ENCODE assay signal across 9 cellular contexts in genomic region chr14:23365353-23366162, GRCh38. TPM values are rescaled to one million over a fixed set of nuclear protein-coding genes. Genes with fewer than 3 reads are reported as not detected.
DNase-seq lines count a peak whose midpoint lies in the region; ATAC-seq and TF ChIP-seq lines count a peak whose summit lies in the region.
"Had no signal": no experiment of that assay in that cellular context is flagged by ENCODE, and none has a peak within 500 bp of the region (broad histone marks: within the 10 kb centered on the region; RNA-seq: fewer than 3 reads in every experiment).

No MANE protein-coding gene starts in this region.

- intact Hi-C loops in left ventricle myocardium superior (cut with micrococcal nuclease) = no loop called here

- H2AFZ ChIP-seq in parathyroid adenoma = peak overlapping the region; percentile 95

- H3K9me3 ChIP-seq in parathyroid adenoma (ENCODE audit: control insufficient read depth, low read length) = no peaks in the 10 kb centered on the region

- no peaks in the 10 kb centered on the region for H3K36me3 ChIP-seq in parathyroid adenoma (ENCODE audit: control insufficient read depth, insufficient read depth, low read length)

- peak overlapping the region; percentile 93 for H3K9ac ChIP-seq in parathyroid adenoma

- H3K27ac ChIP-seq in C4-2B (peak overlapping the region; percentile 97), angular gyrus (ENCODE audit: low read depth, low read length) (peak overlapping the region; percentile 90), parathyroid adenoma (peak overlapping the region; percentile 98)

- peak overlapping the region; percentile 11 for H3K4me3 ChIP-seq in parathyroid adenoma (ENCODE audit: low read depth, low read length)

- no peak overlapping the region for H3K4me2 ChIP-seq in parathyroid adenoma (ENCODE audit: low read length)

- DNase-seq in left ventricle myocardium superior (no peak), HCEC 1CT (no peak), cerebellar nuclear complex (lab: John Stamatoyannopoulos, UW) (no peak)

- no peak for TF ChIP-seq CTCF in C4-2B (conservative IDR thresholded peaks at IDR 0.05)
- no peak for TF ChIP-seq CTCF in parathyroid adenoma (IDR thresholded peaks at IDR 0.05)

- H3K27me3 ChIP-seq in parathyroid adenoma (ENCODE audit: control insufficient read depth, insufficient read depth, low read length) = no peaks in the 10 kb centered on the region

- H3K79me2 ChIP-seq in parathyroid adenoma = peaks cover 11% of the 10 kb centered on the region

- peak; percentile 54 for ATAC-seq in left ventricle myocardium superior
- ATAC-seq in GM21515 (IDR thresholded peaks at IDR 0.05; ENCODE audit: unreplicated experiment) = no peak
- no peak for ATAC-seq in GM21367 (IDR thresholded peaks at IDR 0.05; ENCODE audit: unreplicated experiment)

- peaks cover 11% of the 10 kb centered on the region for H3K4me1 ChIP-seq in parathyroid adenoma

RNA-seq across cellular contexts. Expression of gene EFS, which starts 0.6 kb away (rescaled TPM):
- 3.3 TPM for total RNA-seq in left ventricle myocardium superior
- total RNA-seq: myocyte had no signal

RNA-seq across cellular contexts. Expression of gene IL25, which starts 7.1 kb away (rescaled TPM):
- total RNA-seq in left ventricle myocardium superior = not detected
- total RNA-seq: myocyte had no signal

RNA-seq across cellular contexts. Expression of gene CMTM5, which starts 11.3 kb away (rescaled TPM):
- total RNA-seq in left ventricle myocardium superior = not detected
- total RNA-seq: myocyte had no signal

RNA-seq across cellular contexts. Expression of gene SLC22A17, which starts 12.9 kb away (rescaled TPM):
- total RNA-seq in left ventricle myocardium superior = 10.7 TPM

RNA-seq across cellular contexts. Expression of gene MYH6, which starts 42.5 kb away (rescaled TPM):
- 4,258 TPM for total RNA-seq in left ventricle myocardium superior
